In the genomic region with DNA sequence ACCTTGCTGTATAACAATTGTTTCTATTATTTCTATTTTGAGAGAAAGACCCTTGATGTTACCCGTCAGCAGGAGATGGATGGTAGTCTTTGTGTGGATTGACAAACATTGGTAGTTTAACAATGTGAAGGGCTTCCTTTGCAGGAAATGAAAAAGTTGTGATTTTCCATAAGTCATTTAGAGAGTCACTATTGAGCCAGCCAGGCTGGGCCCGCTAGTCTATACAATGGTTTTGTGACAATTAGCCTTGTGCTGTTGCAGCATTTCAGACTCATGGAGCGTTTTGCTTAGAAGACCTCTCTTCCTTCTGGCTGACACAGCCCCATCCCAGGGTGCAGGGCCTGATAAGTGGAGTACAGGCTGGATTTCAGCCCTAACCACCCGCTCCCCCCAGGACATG, we compare ENCODE assay signal across 11 cellular contexts. TPM values are rescaled to one million over a fixed set of nuclear protein-coding genes. Genes with fewer than 3 reads are reported as not detected.
DNase-seq lines count a peak whose midpoint lies in the region; ATAC-seq, FAIRE-seq and TF ChIP-seq lines count a peak whose summit lies in the region.
"Had no signal": no experiment of that assay in that cellular context is flagged by ENCODE, and none has a peak within 500 bp of the region (broad histone marks: within the 10 kb centered on the region; RNA-seq: fewer than 3 reads in every experiment).

No MANE protein-coding gene starts in this region.

- no peaks in the 10 kb centered on the region for H3K9me3 Mint-ChIP-seq in naive B cell
- peaks cover 0 to 8% (median 0%) of the 10 kb centered on the region in 11 donors for H3K9me3 Mint-ChIP-seq in naive thymus-derived CD4-positive, alpha-beta T cell

- H3K27me3 Mint-ChIP-seq in naive B cell = no peaks in the 10 kb centered on the region
- H3K27me3 Mint-ChIP-seq in naive thymus-derived CD4-positive, alpha-beta T cell = no peaks in the 10 kb centered on the region

- H3K27me3 ChIP-seq in BLaER1 treated with 17β-estradiol and CSF1 and Interleukin-3, amounts not matched to agents 10 nM and 100 nM = no peaks in the 10 kb centered on the region
- H3K27me3 ChIP-seq in GM23248 (replicated peaks; ENCODE audit: insufficient read depth) (no peaks in the 10 kb centered on the region), GM12878 (replicated peaks in 1 of 2; ENCODE audit: control insufficient read depth in 2 of 2, insufficient read depth in 2 of 2, low read length in 1 of 2) (no peaks in the 10 kb centered on the region)
- no peaks in the 10 kb centered on the region for H3K27me3 ChIP-seq in naive thymus-derived CD4-positive, alpha-beta T cell (ENCODE audit: control insufficient read depth in 2 of 2, insufficient read depth in 2 of 2, low read length in 2 of 2)

- POLR2A ChIA-PET in GM12878 (lab: Charles Lee) = interaction anchor here (0.8 to 3.8 kb wide), 13 partner anchors 13 to 207 kb away, joined by 3 to 37 read pairs (median 4); partner anchors contain the start of genes SLC38A1 and SLC38A2
- POLR2A ChIA-PET in naive thymus-derived CD4-positive, alpha-beta T cell (lab: Charles Lee) = interaction anchor here (1.0 to 2.3 kb wide), 2 partner anchors 20 to 206 kb away, joined by 4 to 8 read pairs; no protein-coding TSS in a partner anchor

- peaks cover 0 to 7% (median 0%) of the 10 kb centered on the region in 11 experiments; a peak in 2 of 22 replicates for H3K36me3 ChIP-seq in BLaER1 treated with 17β-estradiol and CSF1 and Interleukin-3, amounts not matched to agents 10 nM and 100 nM
- H3K36me3 ChIP-seq in GM23248 (ENCODE audit: low read depth) (no peaks in the 10 kb centered on the region), GM12878 (ENCODE audit: control insufficient read depth in 2 of 2, insufficient read depth in 2 of 2, low read length in 1 of 2) (no peaks in the 10 kb centered on the region)
- H3K36me3 ChIP-seq in naive thymus-derived CD4-positive, alpha-beta T cell (ENCODE audit: control insufficient read depth in 2 of 3, insufficient read depth in 3 of 3, low read length in 3 of 3) = no peaks in the 10 kb centered on the region

- CTCF ChIA-PET in GM12878 (lab: Yijun Ruan, JAX) = interaction anchor here (0.6 to 3.9 kb wide), 9 partner anchors 13 to 271 kb away, joined by 3 to 16 read pairs (median 4); no protein-coding TSS in a partner anchor
- CTCF ChIA-PET in naive thymus-derived CD4-positive, alpha-beta T cell (lab: Charles Lee) = interaction anchor here (0.6 to 1.5 kb wide), 2 partner anchors 12 to 91 kb away, joined by 3 to 7 read pairs; no protein-coding TSS in a partner anchor

- H2AFZ ChIP-seq in GM23248 = no peak overlapping the region
- H2AFZ ChIP-seq in GM12878 (ENCODE audit: control insufficient read depth, low read depth, low read length) = peak overlapping the region; percentile 86

- no peak for TF ChIP-seq POLR2A in GM12878 (IDR thresholded peaks at IDR 0.05; ENCODE audit: low read depth, low read length)

- ATAC-seq in GM12878 (peak; percentile 19), naive B cell (ENCODE audit: low read depth in 2 of 2) (no peak)
- no peak for ATAC-seq in naive thymus-derived CD4-positive, alpha-beta T cell

- H3K4me1 ChIP-seq in BLaER1 treated with 17β-estradiol and CSF1 and Interleukin-3, amounts not matched to agents 10 nM and 100 nM = peaks cover 50 to 67% (median 56%) of the 10 kb centered on the region in 10 experiments
- H3K4me1 ChIP-seq in GM23248 (ENCODE audit: insufficient read depth) (peaks cover 66% of the 10 kb centered on the region), GM12878 (ENCODE audit: control insufficient read depth, insufficient read depth, low read length) (peaks cover 47% of the 10 kb centered on the region)
- peaks cover 0 to 13% of the 10 kb centered on the region in 2 donors for H3K4me1 ChIP-seq in naive thymus-derived CD4-positive, alpha-beta T cell (ENCODE audit: control insufficient read depth in 2 of 2, insufficient read depth in 2 of 2, low read length in 2 of 2)

- TF ChIP-seq EP300 in GM12878 (IDR thresholded peaks at IDR 0.05; ENCODE audit: borderline replicate concordance in 1 of 2, control insufficient read depth in 1 of 2, low read depth in 2 of 2, low read length in 2 of 2) = no peak

- in situ Hi-C loops in GM23248 (cut with MboI) = no loop called here
- in situ Hi-C loops in GM12878 (cut with MboI) = no loop called here

- no peak overlapping the region for H3K9ac ChIP-seq in BLaER1 treated with 17β-estradiol and CSF1 and Interleukin-3, amounts not matched to agents 10 nM and 100 nM
- H3K9ac ChIP-seq in GM23248 (peak overlapping the region; percentile 8; the same call in 1 of the 2 replicates), GM12878 (ENCODE audit: control insufficient read depth, insufficient read depth, low read length) (peak overlapping the region; percentile 75)

- peak overlapping the region; percentile 4 to 61 (median 30); a peak in 15 of 22 replicates for H3K4me2 ChIP-seq in BLaER1 treated with 17β-estradiol and CSF1 and Interleukin-3, amounts not matched to agents 10 nM and 100 nM
- H3K4me2 ChIP-seq in GM23248 (ENCODE audit: unreplicated experiment) (peak overlapping the region; percentile 54), GM12878 (ENCODE audit: control insufficient read depth, insufficient read depth) (peak overlapping the region; percentile 99)

- SMC1A ChIA-PET in GM12878 (lab: Charles Lee; ENCODE audit: uncharacterized antibody, unreplicated experiment) = interaction anchor here (0.7 to 5.5 kb wide), 31 partner anchors 10 to 402 kb away, joined by 3 to 56 read pairs (median 5); partner anchors contain the start of gene SLC38A1

- peak overlapping the region in 5 of 6 donors; percentile 3 to 80 (median 51) for H3K27ac Mint-ChIP-seq in naive B cell
- H3K27ac Mint-ChIP-seq in naive thymus-derived CD4-positive, alpha-beta T cell = peak overlapping the region in 4 of 9 donors; percentile 6 to 68 (median 8)

- H3K9me3 ChIP-seq in BLaER1 treated with 17β-estradiol and CSF1 and Interleukin-3, amounts not matched to agents 10 nM and 100 nM (replicated peaks in 1 of 11) = peaks cover 0 to 12% (median 9%) of the 10 kb centered on the region in 11 experiments; a peak in 16 of 22 replicates
- H3K9me3 ChIP-seq in GM23248 (ENCODE audit: low read depth) (no peaks in the 10 kb centered on the region), GM12878 (replicated peaks; ENCODE audit: control insufficient read depth, insufficient read depth, low read length) (no peaks in the 10 kb centered on the region)
- H3K9me3 ChIP-seq in naive thymus-derived CD4-positive, alpha-beta T cell (ENCODE audit: control insufficient read depth in 2 of 3, low read length in 3 of 3) = no peaks in the 10 kb centered on the region

- BruUV-seq in GM12878 (replicated peaks; lab: Mats Ljungman, UMichigan) = no TSS peak

- 0 out of 2 replicates have a peak, but pooled peaks have one; percentile 1 for TF ChIP-seq RAD21 in GM12878 (IDR thresholded peaks at IDR 0.05; ENCODE audit: insufficient read depth, low read depth, low read length)

- no peak for TF ChIP-seq CTCF in GM12878 (IDR thresholded peaks at IDR 0.05 in 2 of 3, conservative IDR thresholded peaks at IDR 0.05 in 1 of 3; ENCODE audit: control insufficient read depth in 2 of 3, extremely low read depth in 1 of 3, insufficient read depth in 1 of 3, low read depth in 3 of 3, low read length in 3 of 3)

- WGBS in GM23248 (ENCODE audit: low coverage in 1 of 2, low lambda C conversion rate in 2 of 2, missing lambda C conversion rate in 2 of 2), 2 experiments = 97 to 100% methylated on average over 4 of the region's 4 CpGs
- 0% methylated on average over 4 of the region's 4 CpGs for WGBS in GM12878 (ENCODE audit: insufficient coverage, insufficient replicate concordance, low lambda C conversion rate, missing lambda C conversion rate)

- no peak overlapping the region for H3K27ac ChIP-seq in BLaER1 treated with 17β-estradiol and CSF1 and Interleukin-3, amounts not matched to agents 10 nM and 100 nM
- H3K27ac ChIP-seq in GM23248 (peak overlapping the region; percentile 100), GM12878 (ENCODE audit: control insufficient read depth, insufficient read depth) (peak overlapping the region; percentile 89)
- H3K27ac ChIP-seq in naive thymus-derived CD4-positive, alpha-beta T cell (ENCODE audit: low read depth, low read length) = no peak overlapping the region

- no peak for DNase-seq in GM23248
- DNase-seq in GM12878 (ENCODE audit: low read depth, low spot score) = no peak
- no peak for DNase-seq in naive B cell
- no peak for DNase-seq in naive thymus-derived CD4-positive, alpha-beta T cell
- DNase-seq in iPS-NIHi7 (ENCODE audit: extremely low spot score) = no peak
- no peak for DNase-seq in head of caudate nucleus
- no peak for DNase-seq in cerebellum (ENCODE audit: low spot score)
- DNase-seq: caudate nucleus, DMS 273 treated with DMSO at 0.1 percent for 48 hours, hypothalamus had no signal

- peaks cover 32 to 45% (median 33%) of the 10 kb centered on the region in 3 donors for H3K4me1 Mint-ChIP-seq in naive B cell
- H3K4me1 Mint-ChIP-seq in naive thymus-derived CD4-positive, alpha-beta T cell = peaks cover 9 to 55% (median 35%) of the 10 kb centered on the region in 7 donors

- H3K9me2 ChIP-seq in GM23248 (ENCODE audit: insufficient read depth) = no peaks in the 10 kb centered on the region; the same call in 1 of the 2 replicates

- H3K4me3 ChIP-seq in BLaER1 treated with 17β-estradiol and CSF1 and Interleukin-3, amounts not matched to agents 10 nM and 100 nM = no peak overlapping the region
- H3K4me3 ChIP-seq in GM23248 (no peak overlapping the region), GM12878 (peak overlapping the region; percentile 55)
- H3K4me3 ChIP-seq in naive thymus-derived CD4-positive, alpha-beta T cell (ENCODE audit: low read length) = no peak overlapping the region

- intact Hi-C loops in GM12878 (cut with micrococcal nuclease; ENCODE audit: unreplicated experiment) = no loop called here
- intact Hi-C loops in naive thymus-derived CD4-positive, alpha-beta T cell (cut with micrococcal nuclease) = no loop called here
- intact Hi-C loops in head of caudate nucleus (cut with DNase I) = no loop called here

- no peak for FAIRE-seq in GM12878 (lab: Jason Lieb, UNC)

- H3K36me3 Mint-ChIP-seq in naive B cell = peaks cover 0 to 20% of the 10 kb centered on the region in 2 donors
- H3K36me3 Mint-ChIP-seq in naive thymus-derived CD4-positive, alpha-beta T cell = peaks cover 0 to 58% (median 56%) of the 10 kb centered on the region in 5 donors

- H3K79me2 ChIP-seq in GM23248 (ENCODE audit: insufficient read depth) = peaks cover 17% of the 10 kb centered on the region; the same call in 1 of the 2 replicates
- H3K79me2 ChIP-seq in GM12878 (ENCODE audit: control insufficient read depth, insufficient read depth, low read length) = peaks cover 20% of the 10 kb centered on the region

- peak overlapping the region in 4 of 8 donors; percentile 6 to 34 (median 26) for H3K4me3 Mint-ChIP-seq in naive B cell
- H3K4me3 Mint-ChIP-seq in naive thymus-derived CD4-positive, alpha-beta T cell = peak overlapping the region in 1 of 10 donors; percentile 41

- peaks cover 58% of the 10 kb centered on the region for H3F3A ChIP-seq in GM23248 (ENCODE audit: insufficient read depth)

- RAD21 ChIA-PET in GM12878 (lab: Charles Lee; ENCODE audit: unreplicated experiment) = interaction anchor here (0.9 to 4.4 kb wide), 17 partner anchors 19 to 273 kb away, joined by 3 to 33 read pairs (median 4); no protein-coding TSS in a partner anchor

- no peaks in the 10 kb centered on the region for H4K20me1 ChIP-seq in BLaER1 treated with 17β-estradiol and CSF1 and Interleukin-3, amounts not matched to agents 10 nM and 100 nM
- H4K20me1 ChIP-seq in GM23248 (ENCODE audit: insufficient read depth) (no peaks in the 10 kb centered on the region), GM12878 (ENCODE audit: control insufficient read depth, insufficient read depth) (no peaks in the 10 kb centered on the region)

RNA-seq across cellular contexts. Expression of gene SLC38A2, which starts 18.3 kb away (rescaled TPM):
- 1,383 and 1,539 TPM in 2 replicates for total RNA-seq in GM23248 (2014; rRNA removed; shearing (Covaris generic))
- polyA plus RNA-seq in GM23248 (2016; fragmentation: Nextera tagmentation; extraction: Ambion mirVana) (649 and 683 TPM in 2 replicates), GM12878 (2011; rRNA removed) (103 and 142 TPM in 2 replicates), GM12878 (2014; fragmentation: Illumina TruSeq; extraction: Trizol) (84.2 and 115 TPM in 2 replicates), GM12878 (2014; fragmentation: Nextera tagmentation; extraction: Ambion mirVana) (10 to 100 TPM; 36.2 to 47.3 TPM), GM12878 (2014; rRNA removed) (48.4 and 61.8 TPM in 2 replicates), GM12878 (2016; fragmentation: Nextera tagmentation; extraction: Ambion mirVana) (10 to 100 TPM; 69.2 to 75.3 TPM), naive B cell (ENCODE audit: low read depth in 6 of 6) (10 to 100 TPM; 48.8 to 96.3 (median 63.1) TPM)
- total RNA-seq in GM12878 (2013; cell fraction: nucleolus; rRNA removed) = 920 and 952 TPM in 2 replicates
- total RNA-seq in GM12878 (2014; rRNA removed) (117 and 156 TPM in 2 replicates), GM12878 (2014; rRNA removed; fragmentation: Illumina TruSeq; extraction: Trizol) (109 and 111 TPM in 2 replicates), GM12878 (2021) (112 and 118 TPM in 2 replicates), cerebellum (201 TPM)
- 21.8 TPM for polyA plus RNA-seq in GM12878 (2011; ENCODE audit: low read depth)
- 39.8 and 59.5 TPM in 2 replicates for polyA plus RNA-seq in GM12878 (2011; cell fraction: cytosol; rRNA removed)
- polyA plus RNA-seq in GM12878 (2011; cell fraction: nucleus; rRNA removed) = 187 and 191 TPM in 2 replicates
- 37.4 and 49.1 TPM in 2 replicates for polyA plus RNA-seq in GM12878 (2012)
- polyA minus RNA-seq in GM12878 (2011; rRNA and poly(A)+ RNA removed) = 84.7 and 105 TPM in 2 replicates
- 40.1 and 47.0 TPM in 2 replicates for polyA minus RNA-seq in GM12878 (2011; cell fraction: cytosol; rRNA and poly(A)+ RNA removed)
- 239 and 256 TPM in 2 replicates for polyA minus RNA-seq in GM12878 (2011; cell fraction: nucleus; rRNA and poly(A)+ RNA removed)
- 100 to 1,000 TPM; 157 to 269 (median 175) TPM for total RNA-seq in naive thymus-derived CD4-positive, alpha-beta T cell
- polyA plus RNA-seq in naive thymus-derived CD4-positive, alpha-beta T cell = 100 to 1,000 TPM in 1 of 2 donors, 10 to 100 TPM in 1; 61.5 to 122 TPM

Comparison
In these comparisons a context has a peak if more than half of its experiments do, and no peak if none do; other contexts are left out.
1. H3K27ac ChIP-seq: peak in GM23248 (single experiment) and GM12878 (single experiment); none in BLaER1 treated with 17β-estradiol and CSF1 and Interleukin-3, amounts not matched to agents 10 nM and 100 nM (0 of 11) and naive thymus-derived CD4-positive, alpha-beta T cell (single experiment).
2. H3K4me2 ChIP-seq: peak in every context shown above with its lines; median percentile 99 in GM12878; 54 in GM23248; 30 in BLaER1 treated with 17β-estradiol and CSF1 and Interleukin-3, amounts not matched to agents 10 nM and 100 nM.
3. H3K9ac ChIP-seq: peak in GM23248 (single experiment) and GM12878 (single experiment); none in BLaER1 treated with 17β-estradiol and CSF1 and Interleukin-3, amounts not matched to agents 10 nM and 100 nM (0 of 11).